19 cellular contexts compared by ENCODE assay signal in the genomic region with DNA sequence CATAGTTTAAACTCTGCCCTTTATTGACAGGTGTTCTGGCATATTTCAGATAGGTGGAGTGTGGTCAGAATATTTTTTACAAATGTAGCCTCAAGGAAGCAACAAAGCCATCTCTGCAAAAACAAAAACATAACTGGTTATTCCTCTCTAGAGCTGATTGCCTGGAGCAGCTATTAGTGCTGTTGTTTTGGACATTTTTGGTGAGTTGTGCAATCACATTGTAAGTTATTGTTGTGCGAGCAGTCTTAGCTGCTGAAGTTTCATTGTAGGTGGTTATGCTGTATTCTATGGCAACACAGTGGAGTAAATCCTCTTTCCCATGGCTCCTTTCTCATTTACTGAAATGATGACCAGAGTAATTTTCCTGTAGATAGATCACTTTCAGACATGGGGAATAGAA.
DNase-seq lines count a peak whose midpoint lies in the region; ATAC-seq and TF ChIP-seq lines count a peak whose summit lies in the region.
"Had no signal": no experiment of that assay in that cellular context is flagged by ENCODE, and none has a peak within 500 bp of the region (broad histone marks: within the 10 kb centered on the region; RNA-seq: fewer than 3 reads in every experiment).

No MANE protein-coding gene starts in this region.

- ATAC-seq in esophagus mucosa: peak; percentile 57
- no peak for ATAC-seq in HG03439 (IDR thresholded peaks at IDR 0.05; ENCODE audit: unreplicated experiment)

- H3K9me3 Mint-ChIP-seq in type B pancreatic cell: peaks cover 4% of the 10 kb centered on the region

- H3K27ac Mint-ChIP-seq in type B pancreatic cell: peak overlapping the region; percentile 69
- H3K27ac Mint-ChIP-seq: CD4-positive, alpha-beta T cell had no signal

- H3K36me3 Mint-ChIP-seq in type B pancreatic cell: no peaks in the 10 kb centered on the region

- H3K27me3 Mint-ChIP-seq in type B pancreatic cell: no peaks in the 10 kb centered on the region
- H3K27me3 Mint-ChIP-seq: CD4-positive, alpha-beta T cell had no signal

- no peak for TF ChIP-seq CTCF in type B pancreatic cell (conservative IDR thresholded peaks at IDR 0.05)

- DNase-seq in NCI-H1417 (lab: John Stamatoyannopoulos, UW): peak in 2 of 3 experiments; percentile 1 to 18
- no peak for DNase-seq in NCI-H1417 treated with DMSO at 0.1 percent for 48 hours (lab: John Stamatoyannopoulos, UW)
- DNase-seq in amniotic epithelial cell (ENCODE audit: low read depth): peak; percentile 49
- DNase-seq in type B pancreatic cell (ENCODE audit: extremely low spot score, unreplicated experiment): no peak
- DNase-seq in HuH-7.5 (ENCODE audit: low spot score): no peak
- no peak for DNase-seq in NCI-H748 treated with DMSO at 0.1 percent for 48 hours (lab: John Stamatoyannopoulos, UW)
- DNase-seq: 8988T; BE2C; Calu3; CD4-positive, alpha-beta T cell; DMS53; KG1; NCI-H1105 treated with DMSO at 0.1 percent for 48 hours; NCI-H1930; NCI-H2171 treated with DMSO at 0.1 percent for 48 hours; NCI-H446 treated with DMSO at 0.1 percent for 48 hours; NCI-H774 had no signal

- peak overlapping the region; percentile 58 for H3K4me3 Mint-ChIP-seq in type B pancreatic cell
- H3K4me3 Mint-ChIP-seq: CD4-positive, alpha-beta T cell had no signal

- peaks cover 4% of the 10 kb centered on the region for H3K4me1 Mint-ChIP-seq in type B pancreatic cell (ENCODE audit: unreplicated experiment)

Comparison
In these comparisons a context has a peak if more than half of its experiments do, and no peak if none do; other contexts are left out.
1. DNase-seq: peak in NCI-H1417 (2 of 3) and amniotic epithelial cell (single experiment); none in NCI-H1417 treated with DMSO at 0.1 percent for 48 hours (single experiment), type B pancreatic cell (single experiment), HuH-7.5 (single experiment) and NCI-H748 treated with DMSO at 0.1 percent for 48 hours (single experiment).